20 cellular contexts compared by ENCODE assay signal in genomic region chr1:79614762-79615161, GRCh38.
DNase-seq lines count a peak whose midpoint lies in the region; ATAC-seq and TF ChIP-seq lines count a peak whose summit lies in the region.
"Had no signal": no experiment of that assay in that cellular context is flagged by ENCODE, and none has a peak within 500 bp of the region (broad histone marks: within the 10 kb centered on the region; RNA-seq: fewer than 3 reads in every experiment).

No MANE protein-coding gene starts in this region.

- DNase-seq in EL: peak; percentile 31
- DNase-seq in IMR-90: peak; percentile 18
- peak; percentile 36 for DNase-seq in astrocyte of the spinal cord (ENCODE audit: low read depth, low spot score)
- DNase-seq in kidney tubule cell (ENCODE audit: low spot score): peak; percentile 31
- no peak for DNase-seq in dorsolateral prefrontal cortex
- no peak for DNase-seq in activated CD4-positive, alpha-beta T cell treated with anti-CD3 and anti-CD28 coated beads for 36 hours
- no peak for DNase-seq in NCI-H1417 (lab: John Stamatoyannopoulos, UW)
- no peak for DNase-seq in NCI-H1694 (lab: John Stamatoyannopoulos, UW)
- DNase-seq: activated CD4-positive, alpha-beta T cell treated with anti-CD3 and anti-CD28 coated beads, Interleukin-2, amount 50 U/mL, for 1 hour; activated CD8-positive, alpha-beta memory T cell treated with anti-CD3 and anti-CD28 coated beads, Interleukin-2, amount 50 U/mL, for 4 hours; activated effector memory CD4-positive, alpha-beta T cell treated with Interleukin-2 at 50 U/mL for 16 hours; CD4-positive, alpha-beta memory T cell; Kasumi-1; left colon; naive thymus-derived CD4-positive, alpha-beta T cell; NCI-H524 treated with DMSO at 0.1 percent for 48 hours; right lobe of liver; SHP77 had no signal

- H2AK5ac ChIP-seq in IMR-90 (ENCODE audit: low read depth, low read length): no peak overlapping the region

- H3K4me1 ChIP-seq in IMR-90 (ENCODE audit: control insufficient read depth, insufficient read depth, low read length): no peaks in the 10 kb centered on the region; the same call in 1 of the 2 replicates
- H3K4me1 ChIP-seq: right lobe of liver had no signal

- H3K14ac ChIP-seq in IMR-90 (replicated peaks; ENCODE audit: low read depth, low read length): no peak overlapping the region

- POLR2A ChIA-PET in IMR-90 (lab: Charles Lee; ENCODE audit: unreplicated experiment): no interaction called here
- POLR2A ChIA-PET in activated CD4-positive, alpha-beta T cell treated with anti-CD3 and anti-CD28 coated beads for 36 hours (lab: Charles Lee): no interaction called here

- in situ Hi-C loops in IMR-90 (cut with MboI; ENCODE audit: low sequenced_read_pairs) (no loop called here), astrocyte of the spinal cord (cut with HindIII; ENCODE audit: low sequenced_read_pairs) (no loop called here)

- H3K79me1 ChIP-seq in IMR-90 (ENCODE audit: low read depth in 1 of 2, low read length in 2 of 2): no peaks in the 10 kb centered on the region

- H2BK120ac ChIP-seq in IMR-90 (ENCODE audit: low read depth, low read length): no peak overlapping the region

- no peak overlapping the region for H4K8ac ChIP-seq in IMR-90 (ENCODE audit: low read depth in 2 of 2, low read length in 2 of 2)

- H3K4me3 Mint-ChIP-seq in activated CD4-positive, alpha-beta T cell treated with anti-CD3 and anti-CD28 coated beads for 36 hours: no peak overlapping the region
- H3K4me3 Mint-ChIP-seq: CD4-positive, alpha-beta memory T cell; dendritic cell treated with granulocyte-macrophage colony-stimulating factor and Interleukin-4, amounts not matched to agents 40 ng/mL and 50 ng/mL, for 4 days; naive thymus-derived CD4-positive, alpha-beta T cell had no signal

- H3K18ac ChIP-seq in IMR-90 (ENCODE audit: low read depth, low read length): no peak overlapping the region

- no peak overlapping the region for H3K4ac ChIP-seq in IMR-90 (ENCODE audit: low read depth, low read length)

- TF ChIP-seq CTCF in IMR-90 (conservative IDR thresholded peaks at IDR 0.05; ENCODE audit: low read depth, low read length) (no peak), astrocyte of the spinal cord (IDR thresholded peaks at IDR 0.05; ENCODE audit: low read depth, low read length) (no peak), dorsolateral prefrontal cortex (IDR thresholded peaks at IDR 0.05 in 54 of 56, conservative IDR thresholded peaks at IDR 0.05 in 2 of 56; ENCODE audit: low read depth in 1 of 56, partially characterized antibody in 56 of 56) (no peak)

- 100% methylated on average over 1 of the region's 2 CpGs; no CpG with 5 or more reads in 1 of the 2 experiments for WGBS in IMR-90 (ENCODE audit: extremely low coverage in 2 of 2, insufficient read length in 1 of 2), 2 experiments

- H3K4me3 ChIP-seq in IMR-90 (ENCODE audit: insufficient read depth, low read depth, low read length) (no peak overlapping the region), astrocyte of the spinal cord (ENCODE audit: low read depth, low read length) (no peak overlapping the region), dorsolateral prefrontal cortex (no peak overlapping the region)
- H3K4me3 ChIP-seq: GM12878, right lobe of liver had no signal

- TF ChIP-seq RAD21 in IMR-90 (IDR thresholded peaks at IDR 0.05; ENCODE audit: low read length): no peak

- no peaks in the 10 kb centered on the region for H3K9me3 ChIP-seq in IMR-90 (ENCODE audit: control insufficient read depth, insufficient read depth, low read length)
- H3K9me3 ChIP-seq: right lobe of liver had no signal

- CTCF ChIA-PET in IMR-90 (lab: Yijun Ruan, JAX): interaction anchor here (1.2 kb wide), 1 partner anchor 16 kb away, joined by 3 read pairs; no protein-coding TSS in a partner anchor
- CTCF ChIA-PET in activated CD4-positive, alpha-beta T cell treated with anti-CD3 and anti-CD28 coated beads for 36 hours (lab: Charles Lee): no interaction called here

- no peaks in the 10 kb centered on the region for H4K20me1 ChIP-seq in IMR-90 (ENCODE audit: insufficient read depth, low read length)

- H3K36me3 ChIP-seq in IMR-90 (ENCODE audit: control insufficient read depth, insufficient read depth, low read length): no peaks in the 10 kb centered on the region
- H3K36me3 ChIP-seq: right lobe of liver had no signal

- dilution Hi-C loops in IMR-90 (cut with HindIII; ENCODE audit: low sequenced_read_pairs, unreplicated experiment): no loop called here

- no peak overlapping the region for H2BK15ac ChIP-seq in IMR-90 (ENCODE audit: low read depth, low read length)

- intact Hi-C loops in IMR-90 (cut with micrococcal nuclease): no loop called here
- intact Hi-C loops in dorsolateral prefrontal cortex (cut with DNase I): no loop called here
- intact Hi-C loops in activated CD4-positive, alpha-beta T cell treated with anti-CD3 and anti-CD28 coated beads for 36 hours (cut with DNase I, micrococcal nuclease): no loop called here

- no peak overlapping the region for H2AK9ac ChIP-seq in IMR-90 (replicated peaks; ENCODE audit: low read depth, low read length, poor library complexity)

- no TSS peak for BruUV-seq in IMR-90 (replicated peaks; lab: Mats Ljungman, UMichigan)

- no peaks in the 10 kb centered on the region for H3K9me1 ChIP-seq in IMR-90 (ENCODE audit: insufficient read depth, low read length)

- H2BK20ac ChIP-seq in IMR-90 (ENCODE audit: low read depth, low read length): no peak overlapping the region

- H3K27me3 Mint-ChIP-seq in activated CD4-positive, alpha-beta T cell treated with anti-CD3 and anti-CD28 coated beads for 36 hours: no peaks in the 10 kb centered on the region
- H3K27me3 Mint-ChIP-seq: CD4-positive, alpha-beta memory T cell; dendritic cell treated with granulocyte-macrophage colony-stimulating factor and Interleukin-4, amounts not matched to agents 40 ng/mL and 50 ng/mL, for 4 days; naive thymus-derived CD4-positive, alpha-beta T cell had no signal

- H4K91ac ChIP-seq in IMR-90 (ENCODE audit: insufficient read depth, low read depth, low read length): no peak overlapping the region

- H3K27ac ChIP-seq in IMR-90 (ENCODE audit: insufficient read depth, low read length): no peak overlapping the region
- H3K27ac ChIP-seq in dorsolateral prefrontal cortex: no peak overlapping the region
- H3K27ac ChIP-seq: right lobe of liver had no signal

- no peaks in the 10 kb centered on the region for H3K4me1 Mint-ChIP-seq in activated CD4-positive, alpha-beta T cell treated with anti-CD3 and anti-CD28 coated beads for 36 hours
- H3K4me1 Mint-ChIP-seq: CD4-positive, alpha-beta memory T cell; naive thymus-derived CD4-positive, alpha-beta T cell had no signal

- no peak overlapping the region for H2BK5ac ChIP-seq in IMR-90 (ENCODE audit: low read depth, low read length, poor library complexity, severe bottlenecking)

- H2AFZ ChIP-seq in IMR-90 (replicated peaks; ENCODE audit: low read length, poor library complexity): no peak overlapping the region

- no peak overlapping the region for H3K27ac Mint-ChIP-seq in activated CD4-positive, alpha-beta T cell treated with anti-CD3 and anti-CD28 coated beads for 36 hours
- H3K27ac Mint-ChIP-seq: CD4-positive, alpha-beta memory T cell; dendritic cell treated with granulocyte-macrophage colony-stimulating factor and Interleukin-4, amounts not matched to agents 40 ng/mL and 50 ng/mL, for 4 days; naive thymus-derived CD4-positive, alpha-beta T cell had no signal

- peak overlapping the region; percentile 58 for H3K4me2 ChIP-seq in IMR-90 (ENCODE audit: low read depth, low read length)

- no peak overlapping the region for H3K56ac ChIP-seq in IMR-90 (ENCODE audit: extremely low read depth, insufficient read depth, low read length)

- H4K5ac ChIP-seq in IMR-90 (ENCODE audit: low read depth, low read length): no peak overlapping the region

- H3K9me3 Mint-ChIP-seq in activated CD4-positive, alpha-beta T cell treated with anti-CD3 and anti-CD28 coated beads for 36 hours (ENCODE audit: low read depth): peaks cover 9% of the 10 kb centered on the region
- H3K9me3 Mint-ChIP-seq: dendritic cell treated with granulocyte-macrophage colony-stimulating factor and Interleukin-4, amounts not matched to agents 40 ng/mL and 50 ng/mL, for 4 days had no signal

- TF ChIP-seq POLR2A in IMR-90 (IDR thresholded peaks at IDR 0.05; ENCODE audit: low read depth, low read length): no peak

- H3K9ac ChIP-seq in IMR-90 (ENCODE audit: low read depth, low read length): no peak overlapping the region

- no peak for ATAC-seq in IMR-90 (ENCODE audit: low read depth)
- no peak for ATAC-seq in activated CD4-positive, alpha-beta T cell treated with anti-CD3 and anti-CD28 coated beads for 36 hours
- ATAC-seq: GM12878; left colon; naive thymus-derived CD4-positive, alpha-beta T cell; right lobe of liver had no signal

- no peak overlapping the region for H3K23ac ChIP-seq in IMR-90 (ENCODE audit: low read depth, low read length)

- no peaks in the 10 kb centered on the region for H3K36me3 Mint-ChIP-seq in activated CD4-positive, alpha-beta T cell treated with anti-CD3 and anti-CD28 coated beads for 36 hours (ENCODE audit: low read depth)
- H3K36me3 Mint-ChIP-seq: CD4-positive, alpha-beta memory T cell; naive thymus-derived CD4-positive, alpha-beta T cell had no signal

- H3K27me3 ChIP-seq in IMR-90 (ENCODE audit: control insufficient read depth, insufficient read depth, low read length) (no peaks in the 10 kb centered on the region), dorsolateral prefrontal cortex (peaks cover 0 to 3% (median 0%) of the 10 kb centered on the region in 45 donors)
- H3K27me3 ChIP-seq: right lobe of liver had no signal

TF ChIP-seq in IMR-90, 13 proteins besides CTCF, POLR2A, EP300 and RAD21 (continues in another document):
- TF ChIP-seq MAFK (IDR thresholded peaks at IDR 0.05; ENCODE audit: low read depth, low read length): no peak
- no peak for TF ChIP-seq USF2 (IDR thresholded peaks at IDR 0.05; ENCODE audit: low read depth, low read length)
- TF ChIP-seq ELK1 (IDR thresholded peaks at IDR 0.05; ENCODE audit: borderline replicate concordance, low read depth, low read length): no peak
- TF ChIP-seq SMC3 (IDR thresholded peaks at IDR 0.05; ENCODE audit: low read depth, low read length): no peak

Comparison
In these comparisons a context has a peak if more than half of its experiments do, and no peak if none do; other contexts are left out.
1. DNase-seq: peak in EL (single experiment), IMR-90 (single experiment), astrocyte of the spinal cord (single experiment) and kidney tubule cell (single experiment); none in dorsolateral prefrontal cortex (0 of 10), activated CD4-positive, alpha-beta T cell treated with anti-CD3 and anti-CD28 coated beads for 36 hours (single experiment), NCI-H1417 (0 of 3) and NCI-H1694 (single experiment).